Comparison of ENCODE assay signal across 8 cellular contexts in genomic region chr1:94792473-94792875, GRCh38.
DNase-seq lines count a peak whose midpoint lies in the region; ATAC-seq and TF ChIP-seq lines count a peak whose summit lies in the region.

No MANE protein-coding gene starts in this region.

- H3K27me3 ChIP-seq in brain microvascular endothelial cell (replicated peaks): no peaks in the 10 kb centered on the region
- H3K27me3 ChIP-seq in mucosa of rectum (ENCODE audit: control insufficient read depth in 2 of 2, insufficient read depth in 2 of 2, low read length in 2 of 2): no peaks in the 10 kb centered on the region

- H3K27ac ChIP-seq in brain microvascular endothelial cell (peak overlapping the region; percentile 59), mucosa of rectum (ENCODE audit: low read depth in 2 of 2, low read length in 2 of 2) (peak overlapping the region; percentile 33 to 38)

- TF ChIP-seq CTCF in brain microvascular endothelial cell (IDR thresholded peaks at IDR 0.05; ENCODE audit: low read depth, low read length, missing control alignments): peak; percentile 67

- in situ Hi-C loops in brain microvascular endothelial cell (cut with HindIII; ENCODE audit: low pct_ligation_motif_present, low sequenced_read_pairs): loop anchor here (25.0 kb wide), 1 partner anchor 255 kb away; the partner anchor contains the start of gene F3

- H3K9me3 ChIP-seq in mucosa of rectum (ENCODE audit: control insufficient read depth in 2 of 2, low read length in 2 of 2): no peaks in the 10 kb centered on the region

- H3K4me1 ChIP-seq in mucosa of rectum (ENCODE audit: control insufficient read depth in 2 of 2, insufficient read depth in 2 of 2, low read length in 2 of 2): peaks cover 0 to 2% of the 10 kb centered on the region in 2 donors

- no peak overlapping the region for H3K4me3 ChIP-seq in brain microvascular endothelial cell (ENCODE audit: low read depth, low read length)
- H3K4me3 ChIP-seq in mucosa of rectum (ENCODE audit: low read length in 2 of 2): no peak overlapping the region

- H3K9ac ChIP-seq in mucosa of rectum (ENCODE audit: low read depth in 1 of 2, low read length in 2 of 2): no peak overlapping the region

- ATAC-seq in GM21447 (IDR thresholded peaks at IDR 0.05; ENCODE audit: unreplicated experiment): peak; percentile 98
- peak; percentile 83 for ATAC-seq in HG03575 (IDR thresholded peaks at IDR 0.05; ENCODE audit: extremely low read depth, insufficient number of reproducible peaks, low FRiP score, unreplicated experiment)

- H3K36me3 ChIP-seq in brain microvascular endothelial cell (replicated peaks): no peaks in the 10 kb centered on the region
- no peaks in the 10 kb centered on the region for H3K36me3 ChIP-seq in mucosa of rectum (ENCODE audit: control insufficient read depth in 2 of 2, insufficient read depth in 2 of 2, low read length in 2 of 2)

- DNase-seq in CD1c-positive myeloid dendritic cell (ENCODE audit: extremely low spot score): peak; percentile 88
- peak; percentile 68 for DNase-seq in brain microvascular endothelial cell
- DNase-seq in NCI-H1105 (lab: John Stamatoyannopoulos, UW): no peak
- no peak for DNase-seq in NCI-H1417 (lab: John Stamatoyannopoulos, UW)
- no peak for DNase-seq in T-helper 2 cell

Comparison
In these comparisons a context has a peak if more than half of its experiments do, and no peak if none do; other contexts are left out.
1. DNase-seq: peak in CD1c-positive myeloid dendritic cell (single experiment) and brain microvascular endothelial cell (single experiment); none in NCI-H1105 (single experiment), NCI-H1417 (0 of 3) and T-helper 2 cell (0 of 5).